ENCODE assay signal across 1 cellular context in the genomic region with DNA sequence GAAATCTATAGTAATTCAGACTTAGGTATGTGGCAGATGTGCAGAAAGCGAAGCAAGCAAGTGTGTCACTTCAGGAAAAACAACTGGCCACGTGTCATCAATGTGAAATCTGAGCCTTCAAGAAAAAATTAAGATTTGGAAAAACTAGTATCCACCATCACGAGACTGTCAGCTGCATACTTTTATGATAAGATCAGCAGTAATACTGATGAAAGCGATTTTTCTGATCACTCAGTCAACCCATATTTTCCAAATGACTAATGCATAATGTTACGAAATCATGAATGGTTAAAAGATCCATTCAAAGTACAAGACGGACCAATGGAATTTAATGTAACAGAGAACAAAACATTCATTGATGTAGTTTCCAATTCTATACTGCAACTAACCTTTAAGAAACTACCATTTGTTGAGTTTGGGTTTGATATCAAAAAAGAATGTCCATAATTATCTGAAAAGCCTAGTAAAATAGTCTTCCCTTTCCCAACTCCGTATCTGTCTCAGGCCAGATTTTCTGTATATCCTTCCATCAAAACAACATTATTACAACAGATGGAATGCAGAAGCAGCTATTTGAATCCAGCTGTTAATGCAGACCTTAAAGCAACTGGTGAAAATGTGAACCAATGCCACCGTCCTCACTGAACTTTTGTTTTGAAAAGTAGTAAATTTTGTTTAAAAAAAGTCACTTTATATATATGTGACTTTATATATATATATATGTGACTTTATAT.
A peak's percentile ranks its signal among the peaks of the same experiment; 100 is the strongest.
TF ChIP-seq lines count a peak whose summit lies in the region.

No MANE protein-coding gene starts in this region.

TF ChIP-seq in SK-N-SH, 30 proteins besides CTCF, POLR2A, EP300 and RAD21 (continued from another document):
- peak; percentile 54; the same call in 1 of the 2 replicates for TF ChIP-seq TEAD4 (IDR thresholded peaks at IDR 0.05; ENCODE audit: borderline replicate concordance, insufficient read depth)
- TF ChIP-seq RFX5 (IDR thresholded peaks at IDR 0.05; ENCODE audit: low read length) = no peak
- no peak for TF ChIP-seq ELF1 (IDR thresholded peaks at IDR 0.05)
